Comparison of ENCODE assay signal across 11 cellular contexts in the genomic region with DNA sequence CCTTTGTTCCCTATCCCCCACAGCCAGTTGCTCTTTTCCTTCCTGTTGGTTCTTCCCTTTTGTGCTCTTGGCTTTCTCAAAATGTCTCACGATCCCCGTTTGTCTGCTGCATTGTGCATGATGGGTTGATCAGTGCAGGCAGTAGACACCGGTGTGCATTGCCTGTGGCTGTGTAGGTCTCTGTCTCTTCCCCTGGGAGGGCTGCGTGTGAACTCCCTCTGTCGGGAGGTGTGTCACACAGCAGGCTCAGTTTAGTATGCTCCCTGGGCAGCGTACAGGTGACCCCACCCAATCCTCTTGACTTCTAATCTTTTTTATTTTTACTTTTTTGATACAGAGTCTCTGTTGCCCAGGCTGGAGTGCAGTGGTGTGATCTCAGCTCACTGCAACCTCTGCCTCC.
DNase-seq lines count a peak whose midpoint lies in the region; ATAC-seq and TF ChIP-seq lines count a peak whose summit lies in the region.
"Had no signal": no experiment of that assay in that cellular context is flagged by ENCODE, and none has a peak within 500 bp of the region (broad histone marks: within the 10 kb centered on the region; RNA-seq: fewer than 3 reads in every experiment).

No MANE protein-coding gene starts in this region.

- no peak overlapping the region for H3K27ac Mint-ChIP-seq in memory B cell

- no peaks in the 10 kb centered on the region for H3K4me1 ChIP-seq in HEK293 (ENCODE audit: control insufficient read depth, insufficient read depth, low read length)
- H3K4me1 ChIP-seq: uterus had no signal

- no peak overlapping the region for H3K4me3 ChIP-seq in HEK293 (ENCODE audit: low read depth, low read length)
- H3K4me3 ChIP-seq: dorsolateral prefrontal cortex, uterus had no signal

- no peak overlapping the region for H3K27ac ChIP-seq in HEK293 (ENCODE audit: extremely low read depth, low read depth, low read length)
- H3K27ac ChIP-seq: dorsolateral prefrontal cortex, uterus had no signal

- H3K27me3 Mint-ChIP-seq in memory B cell = peaks cover 7% of the 10 kb centered on the region

- no peak for TF ChIP-seq CTCF in HEK293 (tag by site-specific recombination; IDR thresholded peaks at IDR 0.05)

- POLR2A ChIA-PET in HEK293 (lab: Yijun Ruan, JAX) = no interaction called here

- H3K9me3 ChIP-seq in HEK293 (ENCODE audit: control insufficient read depth, insufficient read depth, low read depth, low read length) = no peaks in the 10 kb centered on the region
- H3K9me3 ChIP-seq: uterus had no signal

- no peak overlapping the region for H3K4me3 Mint-ChIP-seq in memory B cell

- peak; percentile 58 for ATAC-seq in memory B cell (ENCODE audit: low read depth)
- ATAC-seq in GM18858 (IDR thresholded peaks at IDR 0.05; ENCODE audit: unreplicated experiment) = no peak

- no peaks in the 10 kb centered on the region for H3K4me1 Mint-ChIP-seq in memory B cell

- DNase-seq in NCI-H146 (lab: John Stamatoyannopoulos, UW) (peak; percentile 52), NCI-H146 treated with DMSO at 0.1 percent for 48 hours (lab: John Stamatoyannopoulos, UW; ENCODE audit: unreplicated experiment) (no peak), RKO (ENCODE audit: low spot score) (peak; percentile 10), memory B cell (ENCODE audit: low spot score in 2 of 2) (no peak), iPS-NIHi11 (ENCODE audit: low spot score) (no peak)
- DNase-seq in stimulated activated naive CD4-positive, alpha-beta T cell treated with Interleukin-2 at 50 U/mL for 16 hours (lab: John Stamatoyannopoulos, UW) = no peak
- DNase-seq: DMS79 treated with DMSO at 0.1 percent for 48 hours, dorsolateral prefrontal cortex, uterus had no signal

- no peaks in the 10 kb centered on the region for H3K36me3 ChIP-seq in HEK293 (ENCODE audit: control insufficient read depth in 2 of 2, insufficient read depth in 1 of 2, low read length in 2 of 2)
- H3K36me3 ChIP-seq: uterus had no signal

- CTCF ChIA-PET in HEK293 (lab: Yijun Ruan, JAX) = interaction anchor here (0.6 to 1.1 kb wide), 6 partner anchors 11 to 692 kb away, joined by 3 to 4 read pairs (median 3); no protein-coding TSS in a partner anchor

- no peaks in the 10 kb centered on the region for H3K36me3 Mint-ChIP-seq in memory B cell

- H3K9me3 Mint-ChIP-seq in memory B cell = no peaks in the 10 kb centered on the region

TF ChIP-seq in HEK293, 187 proteins besides CTCF, POLR2A, EP300 and RAD21:
- no peak for TF ChIP-seq ZNF777 (tag by site-specific recombination; IDR thresholded peaks at IDR 0.05; ENCODE audit: borderline replicate concordance)
- no peak for TF ChIP-seq ZNF610 (tag by site-specific recombination; IDR thresholded peaks at IDR 0.05; ENCODE audit: borderline replicate concordance)
- TF ChIP-seq ZNF48 (tag by site-specific recombination; IDR thresholded peaks at IDR 0.05) = no peak
- TF ChIP-seq, protein P1, sequence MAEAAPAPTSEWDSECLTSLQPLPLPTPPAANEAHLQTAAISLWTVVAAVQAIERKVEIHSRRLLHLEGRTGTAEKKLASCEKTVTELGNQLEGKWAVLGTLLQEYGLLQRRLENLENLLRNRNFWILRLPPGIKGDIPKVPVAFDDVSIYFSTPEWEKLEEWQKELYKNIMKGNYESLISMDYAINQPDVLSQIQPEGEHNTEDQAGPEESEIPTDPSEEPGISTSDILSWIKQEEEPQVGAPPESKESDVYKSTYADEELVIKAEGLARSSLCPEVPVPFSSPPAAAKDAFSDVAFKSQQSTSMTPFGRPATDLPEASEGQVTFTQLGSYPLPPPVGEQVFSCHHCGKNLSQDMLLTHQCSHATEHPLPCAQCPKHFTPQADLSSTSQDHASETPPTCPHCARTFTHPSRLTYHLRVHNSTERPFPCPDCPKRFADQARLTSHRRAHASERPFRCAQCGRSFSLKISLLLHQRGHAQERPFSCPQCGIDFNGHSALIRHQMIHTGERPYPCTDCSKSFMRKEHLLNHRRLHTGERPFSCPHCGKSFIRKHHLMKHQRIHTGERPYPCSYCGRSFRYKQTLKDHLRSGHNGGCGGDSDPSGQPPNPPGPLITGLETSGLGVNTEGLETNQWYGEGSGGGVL (tag by site-specific recombination; IDR thresholded peaks at IDR 0.05) = no peak
- TF ChIP-seq ZNF350 (tag by site-specific recombination; IDR thresholded peaks at IDR 0.05) = no peak
- TF ChIP-seq, protein P2, sequence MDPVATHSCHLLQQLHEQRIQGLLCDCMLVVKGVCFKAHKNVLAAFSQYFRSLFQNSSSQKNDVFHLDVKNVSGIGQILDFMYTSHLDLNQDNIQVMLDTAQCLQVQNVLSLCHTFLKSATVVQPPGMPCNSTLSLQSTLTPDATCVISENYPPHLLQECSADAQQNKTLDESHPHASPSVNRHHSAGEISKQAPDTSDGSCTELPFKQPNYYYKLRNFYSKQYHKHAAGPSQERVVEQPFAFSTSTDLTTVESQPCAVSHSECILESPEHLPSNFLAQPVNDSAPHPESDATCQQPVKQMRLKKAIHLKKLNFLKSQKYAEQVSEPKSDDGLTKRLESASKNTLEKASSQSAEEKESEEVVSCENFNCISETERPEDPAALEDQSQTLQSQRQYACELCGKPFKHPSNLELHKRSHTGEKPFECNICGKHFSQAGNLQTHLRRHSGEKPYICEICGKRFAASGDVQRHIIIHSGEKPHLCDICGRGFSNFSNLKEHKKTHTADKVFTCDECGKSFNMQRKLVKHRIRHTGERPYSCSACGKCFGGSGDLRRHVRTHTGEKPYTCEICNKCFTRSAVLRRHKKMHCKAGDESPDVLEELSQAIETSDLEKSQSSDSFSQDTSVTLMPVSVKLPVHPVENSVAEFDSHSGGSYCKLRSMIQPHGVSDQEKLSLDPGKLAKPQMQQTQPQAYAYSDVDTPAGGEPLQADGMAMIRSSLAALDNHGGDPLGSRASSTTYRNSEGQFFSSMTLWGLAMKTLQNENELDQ (tag by site-specific recombination; IDR thresholded peaks at IDR 0.05; ENCODE audit: low read depth) = no peak
- TF ChIP-seq, protein P3, sequence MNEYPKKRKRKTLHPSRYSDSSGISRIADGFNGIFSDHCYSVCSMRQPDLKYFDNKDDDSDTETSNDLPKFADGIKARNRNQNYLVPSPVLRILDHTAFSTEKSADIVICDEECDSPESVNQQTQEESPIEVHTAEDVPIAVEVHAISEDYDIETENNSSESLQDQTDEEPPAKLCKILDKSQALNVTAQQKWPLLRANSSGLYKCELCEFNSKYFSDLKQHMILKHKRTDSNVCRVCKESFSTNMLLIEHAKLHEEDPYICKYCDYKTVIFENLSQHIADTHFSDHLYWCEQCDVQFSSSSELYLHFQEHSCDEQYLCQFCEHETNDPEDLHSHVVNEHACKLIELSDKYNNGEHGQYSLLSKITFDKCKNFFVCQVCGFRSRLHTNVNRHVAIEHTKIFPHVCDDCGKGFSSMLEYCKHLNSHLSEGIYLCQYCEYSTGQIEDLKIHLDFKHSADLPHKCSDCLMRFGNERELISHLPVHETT (tag by site-specific recombination; IDR thresholded peaks at IDR 0.05) = no peak
- TF ChIP-seq ZNF146 (tag by site-specific recombination; IDR thresholded peaks at IDR 0.05) = no peak
- TF ChIP-seq ZNF426 (tag by site-specific recombination; IDR thresholded peaks at IDR 0.05) = no peak
- 0 out of 2 replicates have a peak, but pooled peaks have one; percentile 36 for TF ChIP-seq KLF1 (tag by site-specific recombination; IDR thresholded peaks at IDR 0.05)
- TF ChIP-seq KLF9 (tag by site-specific recombination; IDR thresholded peaks at IDR 0.05; ENCODE audit: low read depth) = no peak
- TF ChIP-seq GLIS1 (tag by site-specific recombination; IDR thresholded peaks at IDR 0.05) = 0 out of 2 replicates have a peak, but pooled peaks have one; percentile 17

Comparison
In these comparisons a context has a peak if more than half of its experiments do, and no peak if none do; other contexts are left out.
1. DNase-seq: peak in NCI-H146 (single experiment) and RKO (single experiment); none in NCI-H146 treated with DMSO at 0.1 percent for 48 hours (single experiment), memory B cell (0 of 2), iPS-NIHi11 (single experiment) and stimulated activated naive CD4-positive, alpha-beta T cell treated with Interleukin-2 at 50 U/mL for 16 hours (single experiment).